8 cellular contexts compared by ENCODE assay signal in the genomic region with DNA sequence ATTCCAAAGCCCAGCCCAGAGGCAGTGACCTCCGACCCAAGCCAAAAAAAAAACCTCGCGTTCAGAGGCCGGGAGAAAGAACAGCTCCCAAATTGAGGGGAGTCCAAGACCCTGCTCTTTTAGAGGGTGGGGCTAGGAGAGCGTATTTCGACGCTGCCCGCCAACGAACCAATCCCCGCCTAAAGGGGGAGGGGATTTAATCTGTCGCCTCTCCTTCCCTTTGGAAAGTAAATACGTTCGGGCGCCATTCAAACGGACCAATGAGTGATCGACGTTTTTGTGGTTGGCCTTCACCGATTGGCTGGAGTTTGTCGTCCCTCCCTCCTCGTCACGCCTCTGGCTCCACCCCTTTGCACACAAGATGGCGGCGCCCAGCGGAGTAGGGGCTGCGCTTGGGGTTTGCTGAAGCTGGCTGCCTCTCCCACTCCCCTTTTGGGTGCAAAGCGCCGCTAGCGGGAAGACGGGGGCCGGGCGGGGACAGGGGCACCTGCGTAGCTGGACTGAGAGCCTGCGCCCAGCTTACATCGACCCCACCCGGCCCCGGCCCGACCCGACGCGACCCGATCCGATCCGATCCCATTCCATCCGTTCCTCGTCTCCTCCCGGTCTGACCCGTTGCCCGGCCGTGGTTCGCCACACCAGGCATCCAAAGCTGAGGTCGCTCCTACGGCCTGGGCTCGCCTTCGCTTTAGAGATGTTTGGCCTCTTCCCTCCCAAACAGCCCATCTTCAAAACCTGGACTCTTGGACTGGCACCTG. TPM values are rescaled to one million over a fixed set of nuclear protein-coding genes. Genes with fewer than 3 reads are reported as not detected.
DNase-seq lines count a peak whose midpoint lies in the region; ATAC-seq and TF ChIP-seq lines count a peak whose summit lies in the region.

A gene (plus strand): TSS at position 355 of the 758 bp plus-strand sequence. CDS start 596 bp downstream, outside the sequence.

- peaks cover 13 to 18% (median 15%) of the 10 kb centered on the region in 3 experiments for H3K36me3 Mint-ChIP-seq in H9 (ENCODE audit: insufficient read depth in 1 of 3, low read depth in 3 of 3)
- H3K36me3 Mint-ChIP-seq in nephron progenitor cell (ENCODE audit: low read depth): peaks cover 12% of the 10 kb centered on the region

- H3K4me1 Mint-ChIP-seq in H9 (peaks cover 46 to 71% of the 10 kb centered on the region in 2 experiments), nephron progenitor cell (peaks cover 63% of the 10 kb centered on the region)
- H3K4me1 Mint-ChIP-seq in stimulated activated naive CD8-positive, alpha-beta T cell treated with anti-CD3 and anti-CD28 coated beads, Interleukin-15, amount 100 ng/mL, for 72 hours: peaks cover 61% of the 10 kb centered on the region

- H2AFZ ChIP-seq in H9 (ENCODE audit: low read length): no peak within 1 kb of the TSS

- peak within 1 kb of the TSS; percentile 88 for H3K14ac ChIP-seq in H9 (ENCODE audit: insufficient read depth, low read length)

- no peak within 1 kb of the TSS for H2BK20ac ChIP-seq in H9 (ENCODE audit: low read depth, low read length, poor library complexity, severe bottlenecking)

- DNase-seq in ELR (ENCODE audit: low read depth): peak; percentile 99
- peak; percentile 98 for DNase-seq in H9
- DNase-seq in MG63: peak; percentile 94
- DNase-seq in SHP77 treated with DMSO at 0.1 percent for 48 hours (lab: John Stamatoyannopoulos, UW): peak; percentile 94
- DNase-seq in activated gamma-delta T cell (lab: John Stamatoyannopoulos, UW): peak; percentile 44
- peak; percentile 97 for DNase-seq in fibroblast of the conjunctiva (ENCODE audit: low read depth)
- peak; percentile 93 for DNase-seq in nephron progenitor cell
- DNase-seq in stimulated activated naive CD8-positive, alpha-beta T cell treated with anti-CD3 and anti-CD28 coated beads, Interleukin-15, amount 100 ng/mL, for 72 hours: peak; percentile 90 to 94

- peak within 1 kb of the TSS; percentile 91 for H3K18ac ChIP-seq in H9 (ENCODE audit: insufficient read length, low read depth, low read length)

- peak within 1 kb of the TSS; percentile 97 for H3K9ac ChIP-seq in H9 (ENCODE audit: extremely low read depth, insufficient read length, low read length)

- H3K36me3 ChIP-seq in MG63: peaks cover 28% of the 10 kb centered on the region

- H3K27me3 Mint-ChIP-seq in H9 (ENCODE audit: low read depth) (peaks cover 10% of the 10 kb centered on the region), nephron progenitor cell (ENCODE audit: low read depth, poor library complexity) (peaks cover 29% of the 10 kb centered on the region)
- H3K27me3 Mint-ChIP-seq in stimulated activated naive CD8-positive, alpha-beta T cell treated with anti-CD3 and anti-CD28 coated beads, Interleukin-15, amount 100 ng/mL, for 72 hours: peaks cover 12% of the 10 kb centered on the region

- H3K4me2 ChIP-seq in H9 (ENCODE audit: insufficient read depth, insufficient read length, low read length): peak within 1 kb of the TSS; percentile 97

- no peak within 1 kb of the TSS for H2AK5ac ChIP-seq in H9 (ENCODE audit: insufficient read length, low read length)

- no peak within 1 kb of the TSS for H4K8ac ChIP-seq in H9 (replicated peaks; ENCODE audit: insufficient read length, low read depth, low read length)

- no peaks in the 10 kb centered on the region for H3K9me3 ChIP-seq in H9 (ENCODE audit: control insufficient read depth, low read depth, low read length)
- no peaks in the 10 kb centered on the region for H3K9me3 ChIP-seq in MG63

- H3K79me2 ChIP-seq in H9 (ENCODE audit: insufficient read depth, low read length): peaks cover 13% of the 10 kb centered on the region; the same call in 1 of the 2 replicates

- H3T11ph ChIP-seq in H9 (ENCODE audit: low read length): no peak within 1 kb of the TSS

- H2BK120ac ChIP-seq in H9 (ENCODE audit: low read depth, low read length, poor library complexity, severe bottlenecking): no peak within 1 kb of the TSS

- H3K4me3 Mint-ChIP-seq in H9 (peak within 1 kb of the TSS; percentile 99), nephron progenitor cell (peak within 1 kb of the TSS; percentile 100)
- H3K4me3 Mint-ChIP-seq in stimulated activated naive CD8-positive, alpha-beta T cell treated with anti-CD3 and anti-CD28 coated beads, Interleukin-15, amount 100 ng/mL, for 72 hours: peak within 1 kb of the TSS; percentile 95 to 99

- peaks cover 9% of the 10 kb centered on the region for H3K79me1 ChIP-seq in H9 (ENCODE audit: insufficient read depth, low read depth, low read length, poor library complexity, severe bottlenecking)

- WGBS in H9 (ENCODE audit: extremely low coverage, insufficient read length, low lambda C conversion rate): no CpG with 5 or more reads among the region's 54 CpGs

- peak within 1 kb of the TSS; percentile 86 for H2BK5ac ChIP-seq in H9 (ENCODE audit: insufficient read length, low read length)

- TF ChIP-seq CTCF in H9 (conservative IDR thresholded peaks at IDR 0.05): no peak
- TF ChIP-seq CTCF in nephron progenitor cell (IDR thresholded peaks at IDR 0.05): no peak

- H4K20me1 ChIP-seq in H9 (ENCODE audit: control insufficient read depth, insufficient read depth, insufficient read length): no peaks in the 10 kb centered on the region

- no peaks in the 10 kb centered on the region; a peak in 1 of 5 replicates for H3K9me3 Mint-ChIP-seq in H9
- no peaks in the 10 kb centered on the region for H3K9me3 Mint-ChIP-seq in nephron progenitor cell
- no peaks in the 10 kb centered on the region for H3K9me3 Mint-ChIP-seq in stimulated activated naive CD8-positive, alpha-beta T cell treated with anti-CD3 and anti-CD28 coated beads, Interleukin-15, amount 100 ng/mL, for 72 hours

- peak within 1 kb of the TSS; percentile 48 for H4K91ac ChIP-seq in H9 (ENCODE audit: insufficient read length, low read depth, low read length)

- no peak within 1 kb of the TSS for H2BK15ac ChIP-seq in H9 (ENCODE audit: low read depth, low read length)

- H3K56ac ChIP-seq in H9 (ENCODE audit: insufficient read length, low read depth, low read length): peak within 1 kb of the TSS; percentile 4

- peak within 1 kb of the TSS; percentile 73 for H4K5ac ChIP-seq in H9 (ENCODE audit: insufficient read length, low read depth, low read length)

- H3K23me2 ChIP-seq in H9 (ENCODE audit: insufficient read length, low read depth, low read length, poor library complexity, severe bottlenecking): peaks cover 12% of the 10 kb centered on the region

- no peak within 1 kb of the TSS for H3K27ac ChIP-seq in H9 (ENCODE audit: insufficient read length, low read depth, low read length)

- peak within 1 kb of the TSS; percentile 87 for H3K4me3 ChIP-seq in MG63

- H3K4ac ChIP-seq in H9 (ENCODE audit: low read depth, low read length): peak within 1 kb of the TSS; percentile 1

- no peak within 1 kb of the TSS for H3K23ac ChIP-seq in H9 (ENCODE audit: insufficient read length, low read depth, low read length)

- H2BK12ac ChIP-seq in H9 (ENCODE audit: insufficient read length, low read depth, low read length): no peak within 1 kb of the TSS

- H3K27ac Mint-ChIP-seq in H9 (peak within 1 kb of the TSS; percentile 99 to 100 (median 100)), nephron progenitor cell (peak within 1 kb of the TSS; percentile 100)
- peak within 1 kb of the TSS; percentile 98 to 99 for H3K27ac Mint-ChIP-seq in stimulated activated naive CD8-positive, alpha-beta T cell treated with anti-CD3 and anti-CD28 coated beads, Interleukin-15, amount 100 ng/mL, for 72 hours

- peak; percentile 92 for ATAC-seq in stimulated activated naive CD8-positive, alpha-beta T cell treated with anti-CD3 and anti-CD28 coated beads, Interleukin-15, amount 100 ng/mL, for 72 hours

- H3K27me3 ChIP-seq in H9 (ENCODE audit: insufficient read depth, low read length) (peaks cover 5% of the 10 kb centered on the region), MG63 (no peaks in the 10 kb centered on the region)

- H3K4me1 ChIP-seq in H9 (ENCODE audit: insufficient read depth, low read length): no peaks in the 10 kb centered on the region; the same call in 1 of the 2 replicates

RNA-seq across cellular contexts. Expression of the gene that starts here (rescaled TPM):
- 56.2 and 57.6 TPM in 2 replicates for total RNA-seq in H9 (2021)
- total RNA-seq in MG63 (2014; rRNA removed; shearing (Covaris generic); ENCODE audit: low replicate concordance): 8.5 and 23.3 TPM in 2 replicates

Comparison
In these comparisons a context has a peak if more than half of its experiments do, and no peak if none do; other contexts are left out.
1. DNase-seq: peak in every context shown above with its lines; median percentile 99 in ELR; 98 in H9; 97 in fibroblast of the conjunctiva; 94 in MG63; 94 in SHP77 treated with DMSO at 0.1 percent for 48 hours; 93 in nephron progenitor cell; 92 in stimulated activated naive CD8-positive, alpha-beta T cell treated with anti-CD3 and anti-CD28 coated beads, Interleukin-15, amount 100 ng/mL, for 72 hours; 44 in activated gamma-delta T cell.